In genomic region chr4:37597019-37597418, GRCh38 we compare ENCODE assay signal across 17 cellular contexts.
DNase-seq lines count a peak whose midpoint lies in the region; ATAC-seq, FAIRE-seq and TF ChIP-seq lines count a peak whose summit lies in the region.
"Had no signal": no experiment of that assay in that cellular context is flagged by ENCODE, and none has a peak within 500 bp of the region (broad histone marks: within the 10 kb centered on the region; RNA-seq: fewer than 3 reads in every experiment).

No MANE protein-coding gene starts in this region.

- H3K36me3 Mint-ChIP-seq in astrocyte (ENCODE audit: low read depth, unreplicated experiment) (no peaks in the 10 kb centered on the region), mesothelial cell of epicardium (no peaks in the 10 kb centered on the region), type B pancreatic cell (peaks cover 4% of the 10 kb centered on the region)
- H3K36me3 Mint-ChIP-seq: CD4-positive, CD25-positive, alpha-beta regulatory T cell had no signal

- in situ Hi-C loops in HepG2 (cut with HindIII; ENCODE audit: extremely low pct_ligation_motif_present, low pct_unique_long_range_greater_than_20kb), result no loop called here

- TF ChIP-seq POLR2A in HepG2 (IDR thresholded peaks at IDR 0.05; ENCODE audit: insufficient read depth in 1 of 2, low read depth in 2 of 2, low read length in 2 of 2) (no peak), right lobe of liver (IDR thresholded peaks at IDR 0.05) (no peak)

- H3K79me2 ChIP-seq in HepG2 (ENCODE audit: insufficient read depth, low read length) (no peaks in the 10 kb centered on the region), astrocyte (ENCODE audit: insufficient read depth, low read length) (no peaks in the 10 kb centered on the region)

- POLR2A ChIA-PET in HepG2 (lab: Yijun Ruan, JAX), result no interaction called here

- CTCF ChIA-PET in HepG2 (lab: Yijun Ruan, JAX; ENCODE audit: low intra/inter-chr PET ratio, low total read pairs), result no interaction called here

- H3K9me3 ChIP-seq in HepG2 (ENCODE audit: low read length) (no peaks in the 10 kb centered on the region), right lobe of liver (no peaks in the 10 kb centered on the region), astrocyte (ENCODE audit: insufficient read depth, low read depth, low read length) (no peaks in the 10 kb centered on the region)
- H3K9me3 ChIP-seq: BLaER1 treated with 17β-estradiol and CSF1 and Interleukin-3, amounts not matched to agents 10 nM and 100 nM had no signal

- BruUV-seq in HepG2 (replicated peaks; lab: Mats Ljungman, UMichigan), result no TSS peak

- no peak for TF ChIP-seq EP300 in HepG2 (IDR thresholded peaks at IDR 0.05; ENCODE audit: low read depth in 2 of 2, low read length in 2 of 2)
- TF ChIP-seq EP300 in HepG2 (CRISPR knock-in tag; IDR thresholded peaks at IDR 0.05; ENCODE audit: borderline replicate concordance), result no peak

- H3K9ac ChIP-seq in HepG2 (ENCODE audit: insufficient read depth, low read depth, low read length) (no peak overlapping the region), astrocyte (ENCODE audit: low read length) (no peak overlapping the region)
- H3K9ac ChIP-seq: BLaER1 treated with 17β-estradiol and CSF1 and Interleukin-3, amounts not matched to agents 10 nM and 100 nM had no signal

- TF ChIP-seq RAD21 in HepG2 (CRISPR knock-in tag; IDR thresholded peaks at IDR 0.05), result no peak

- ATAC-seq in HepG2 (peak; percentile 54), right lobe of liver (no peak), HG02870 (IDR thresholded peaks at IDR 0.05; ENCODE audit: unreplicated experiment) (no peak)
- ATAC-seq: GM23338 had no signal

- H3K4me1 ChIP-seq in HepG2 (ENCODE audit: insufficient read depth, low read length) (peaks cover 58% of the 10 kb centered on the region), right lobe of liver (peaks cover 0 to 22% (median 5%) of the 10 kb centered on the region in 4 donors), astrocyte (ENCODE audit: insufficient read depth, low read length) (no peaks in the 10 kb centered on the region)

- H3K4me2 ChIP-seq in HepG2 (ENCODE audit: low read depth, low read length) (0 out of 2 replicates have a peak overlapping the region, but pooled peaks have one; percentile 18), astrocyte (ENCODE audit: low read length) (no peak overlapping the region)
- H3K4me2 ChIP-seq: BLaER1 treated with 17β-estradiol and CSF1 and Interleukin-3, amounts not matched to agents 10 nM and 100 nM; GM23338 had no signal

- no peak overlapping the region for H3K4me3 ChIP-seq in HepG2 (replicated peaks in 1 of 3; ENCODE audit: insufficient read depth in 1 of 3, low read depth in 2 of 3, low read length in 3 of 3)
- H3K4me3 ChIP-seq in right lobe of liver, result no peak overlapping the region
- no peak overlapping the region for H3K4me3 ChIP-seq in astrocyte (ENCODE audit: insufficient read depth, low read depth, low read length)
- H3K4me3 ChIP-seq: BLaER1 treated with 17β-estradiol and CSF1 and Interleukin-3, amounts not matched to agents 10 nM and 100 nM; GM23338 had no signal

- TF ChIP-seq CTCF in HepG2 (CRISPR knock-in tag; IDR thresholded peaks at IDR 0.05) (no peak), right lobe of liver (IDR thresholded peaks at IDR 0.05) (no peak), astrocyte (IDR thresholded peaks at IDR 0.05; ENCODE audit: insufficient read depth, low read depth, low read length) (no peak), mesothelial cell of epicardium (IDR thresholded peaks at IDR 0.05; ENCODE audit: unreplicated experiment) (no peak), type B pancreatic cell (conservative IDR thresholded peaks at IDR 0.05) (no peak)

- peaks cover 2% of the 10 kb centered on the region for H3K4me1 Mint-ChIP-seq in astrocyte (ENCODE audit: low read depth, unreplicated experiment)
- H3K4me1 Mint-ChIP-seq in mesothelial cell of epicardium, result peaks cover 14% of the 10 kb centered on the region
- H3K4me1 Mint-ChIP-seq in type B pancreatic cell (ENCODE audit: unreplicated experiment), result peaks cover 17% of the 10 kb centered on the region

- intact Hi-C loops in HepG2 (cut with micrococcal nuclease; ENCODE audit: unreplicated experiment), result no loop called here
- intact Hi-C loops in right lobe of liver (cut with DNase I), result no loop called here

- H3K36me3 ChIP-seq in HepG2 (replicated peaks in 1 of 2; ENCODE audit: control insufficient read depth in 1 of 2, insufficient read depth in 2 of 2, low read length in 2 of 2), result no peaks in the 10 kb centered on the region
- H3K36me3 ChIP-seq in right lobe of liver, result no peaks in the 10 kb centered on the region
- H3K36me3 ChIP-seq in astrocyte (ENCODE audit: insufficient read depth, low read length), result no peaks in the 10 kb centered on the region
- H3K36me3 ChIP-seq: BLaER1 treated with 17β-estradiol and CSF1 and Interleukin-3, amounts not matched to agents 10 nM and 100 nM had no signal

- H3K27ac ChIP-seq in HepG2 (ENCODE audit: extremely low read length, insufficient read depth, low read length) (peak overlapping the region; percentile 14), right lobe of liver (no peak overlapping the region), astrocyte (ENCODE audit: low read depth, low read length) (no peak overlapping the region)
- H3K27ac ChIP-seq: BLaER1 treated with 17β-estradiol and CSF1 and Interleukin-3, amounts not matched to agents 10 nM and 100 nM had no signal

- WGBS in HepG2 (ENCODE audit: low lambda C conversion rate), result 39% methylated on average over 5 of the region's 5 CpGs
- WGBS in right lobe of liver (ENCODE audit: insufficient coverage, low coverage, low lambda C conversion rate, missing lambda C conversion rate), result 86% methylated on average over 5 of the region's 5 CpGs

- H4K20me1 ChIP-seq in HepG2 (ENCODE audit: insufficient read depth, low read length) (no peaks in the 10 kb centered on the region), astrocyte (ENCODE audit: insufficient read depth, low read length) (no peaks in the 10 kb centered on the region)
- H4K20me1 ChIP-seq: BLaER1 treated with 17β-estradiol and CSF1 and Interleukin-3, amounts not matched to agents 10 nM and 100 nM had no signal

- H3K27me3 ChIP-seq in HepG2 (ENCODE audit: control insufficient read depth in 1 of 2, insufficient read depth in 2 of 2, low read length in 2 of 2) (no peaks in the 10 kb centered on the region), right lobe of liver (no peaks in the 10 kb centered on the region), astrocyte (ENCODE audit: insufficient read depth, low read length) (no peaks in the 10 kb centered on the region)
- H3K27me3 ChIP-seq: BLaER1 treated with 17β-estradiol and CSF1 and Interleukin-3, amounts not matched to agents 10 nM and 100 nM had no signal

- H3K9me3 Mint-ChIP-seq in astrocyte (ENCODE audit: unreplicated experiment) (no peaks in the 10 kb centered on the region), mesothelial cell of epicardium (no peaks in the 10 kb centered on the region), type B pancreatic cell (no peaks in the 10 kb centered on the region)
- H3K9me3 Mint-ChIP-seq: CD4-positive, CD25-positive, alpha-beta regulatory T cell; GM23338 had no signal

- FAIRE-seq in HepG2 (lab: Jason Lieb, UNC), result peak; percentile 28
- no peak for FAIRE-seq in astrocyte (lab: Jason Lieb, UNC)
- FAIRE-seq: D721Med had no signal

- no peaks in the 10 kb centered on the region for H3K27me3 Mint-ChIP-seq in astrocyte (ENCODE audit: low read depth, unreplicated experiment)
- H3K27me3 Mint-ChIP-seq in mesothelial cell of epicardium (ENCODE audit: low read depth), result no peaks in the 10 kb centered on the region
- no peaks in the 10 kb centered on the region for H3K27me3 Mint-ChIP-seq in type B pancreatic cell
- H3K27me3 Mint-ChIP-seq: CD4-positive, CD25-positive, alpha-beta regulatory T cell had no signal

- H3K27ac Mint-ChIP-seq in astrocyte (ENCODE audit: unreplicated experiment) (no peak overlapping the region), mesothelial cell of epicardium (peak overlapping the region; percentile 31), type B pancreatic cell (peak overlapping the region; percentile 79)
- H3K27ac Mint-ChIP-seq: CD4-positive, CD25-positive, alpha-beta regulatory T cell; GM23338 had no signal

- H2AFZ ChIP-seq in HepG2 (ENCODE audit: low read length), result no peak overlapping the region
- no peak overlapping the region for H2AFZ ChIP-seq in astrocyte (ENCODE audit: low read depth, low read length)
- H2AFZ ChIP-seq: GM23338 had no signal

- peak; percentile 50 for DNase-seq in HepG2 (ENCODE audit: low spot score)
- no peak for DNase-seq in right lobe of liver
- peak; percentile 16 for DNase-seq in astrocyte (ENCODE audit: low read depth)
- DNase-seq in mesothelial cell of epicardium (ENCODE audit: low spot score in 2 of 2, unreplicated experiment in 2 of 2), result no peak
- no peak for DNase-seq in type B pancreatic cell (ENCODE audit: extremely low spot score, unreplicated experiment)
- no peak for DNase-seq in ecto neural progenitor cell (ENCODE audit: low spot score)
- no peak for DNase-seq in AG08395 (ENCODE audit: low spot score)
- DNase-seq: 8988T; CD4-positive, CD25-positive, alpha-beta regulatory T cell; DMS153; DND-41; GF-D8; H7 had no signal

- no peak overlapping the region for H3K4me3 Mint-ChIP-seq in astrocyte (ENCODE audit: unreplicated experiment)
- no peak overlapping the region for H3K4me3 Mint-ChIP-seq in mesothelial cell of epicardium
- H3K4me3 Mint-ChIP-seq in type B pancreatic cell, result no peak overlapping the region
- H3K4me3 Mint-ChIP-seq: CD4-positive, CD25-positive, alpha-beta regulatory T cell; GM23338 had no signal

TF ChIP-seq in HepG2, 621 proteins besides CTCF, POLR2A, EP300 and RAD21 (continues in another document):
- no peak for TF ChIP-seq SRY (CRISPR knock-in tag; IDR thresholded peaks at IDR 0.05)
- no peak for TF ChIP-seq MED13 (CRISPR knock-in tag; IDR thresholded peaks at IDR 0.05)

Comparison
In these comparisons a context has a peak if more than half of its experiments do, and no peak if none do; other contexts are left out.
1. DNase-seq: peak in HepG2 (single experiment) and astrocyte (single experiment); none in right lobe of liver (0 of 3), mesothelial cell of epicardium (0 of 2), type B pancreatic cell (single experiment), ecto neural progenitor cell (single experiment) and AG08395 (single experiment).